ENCODE assay signal across 9 cellular contexts in the genomic region with DNA sequence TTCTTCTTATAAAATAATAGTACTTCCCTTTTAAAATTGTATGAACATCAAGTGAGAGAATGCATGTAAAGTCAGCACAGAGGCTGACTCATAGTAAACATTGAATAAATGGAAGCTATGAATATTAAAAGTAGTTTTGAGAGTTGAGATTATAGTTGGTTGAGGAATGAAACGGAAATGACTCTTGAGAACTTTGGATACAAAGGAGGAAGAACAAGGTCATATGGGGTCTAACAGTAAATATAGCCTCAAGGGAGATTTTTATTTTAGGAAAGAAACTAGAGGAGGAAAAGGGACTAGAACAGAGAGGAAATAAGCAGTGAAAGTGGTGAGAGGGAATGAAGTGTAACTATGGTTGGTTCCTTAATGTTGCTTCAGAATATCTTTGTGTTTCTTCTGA.
A peak's percentile ranks its signal among the peaks of the same experiment; 100 is the strongest.
DNase-seq lines count a peak whose midpoint lies in the region; ATAC-seq and TF ChIP-seq lines count a peak whose summit lies in the region.
"Had no signal": no experiment of that assay in that cellular context is flagged by ENCODE, and none has a peak within 500 bp of the region (broad histone marks: within the 10 kb centered on the region; RNA-seq: fewer than 3 reads in every experiment).

No MANE protein-coding gene starts in this region.

- H3K9ac ChIP-seq in SK-N-MC (ENCODE audit: insufficient read length) = no peak overlapping the region

- H3K36me3 ChIP-seq in SK-N-MC (ENCODE audit: insufficient read depth, low read length) (peaks cover 20% of the 10 kb centered on the region), thoracic aorta (no peaks in the 10 kb centered on the region)

- peak; percentile 48 for ATAC-seq in HG02610 (IDR thresholded peaks at IDR 0.05; ENCODE audit: unreplicated experiment)
- peak; percentile 73 for ATAC-seq in left ventricle myocardium superior
- ATAC-seq in thoracic aorta (ENCODE audit: insufficient number of reproducible peaks, low FRiP score, low read depth) = peak; percentile 50
- no peak for ATAC-seq in GM19035 (IDR thresholded peaks at IDR 0.05; ENCODE audit: unreplicated experiment)

- H3K9me3 ChIP-seq in SK-N-MC (ENCODE audit: low read depth, low read length) (no peaks in the 10 kb centered on the region), thoracic aorta (no peaks in the 10 kb centered on the region)

- H3K4me1 ChIP-seq in thoracic aorta (ENCODE audit: control insufficient read depth in 1 of 2, low read depth in 2 of 2) = peaks cover 46 to 49% of the 10 kb centered on the region in 2 donors

- H3K4me3 ChIP-seq in SK-N-MC (peak overlapping the region; percentile 47; the same call in 1 of the 2 replicates), thoracic aorta (peak overlapping the region; percentile 19)

- peak; percentile 67 for DNase-seq in SK-N-MC (ENCODE audit: low read depth, low spot score)
- DNase-seq in left ventricle myocardium superior = no peak
- no peak for DNase-seq in thoracic aorta (ENCODE audit: low spot score)
- no peak for DNase-seq in NCI-H2227 (lab: John Stamatoyannopoulos, UW; ENCODE audit: unreplicated experiment)
- no peak for DNase-seq in GM19240 (ENCODE audit: insufficient read length, low spot score)
- no peak for DNase-seq in UCSD-AML1 (lab: John Stamatoyannopoulos, UW; ENCODE audit: unreplicated experiment)
- DNase-seq: endodermal cell had no signal

- intact Hi-C loops in left ventricle myocardium superior (cut with micrococcal nuclease) = no loop called here

- H3K27ac ChIP-seq in SK-N-MC (peak overlapping the region; percentile 93), thoracic aorta (peak overlapping the region; percentile 65 to 71)

- no peaks in the 10 kb centered on the region for H3K27me3 ChIP-seq in thoracic aorta (replicated peaks; ENCODE audit: insufficient read depth)

- TF ChIP-seq CTCF in thoracic aorta (IDR thresholded peaks at IDR 0.05) = no peak
